8 cellular contexts compared by ENCODE assay signal in the genomic region with DNA sequence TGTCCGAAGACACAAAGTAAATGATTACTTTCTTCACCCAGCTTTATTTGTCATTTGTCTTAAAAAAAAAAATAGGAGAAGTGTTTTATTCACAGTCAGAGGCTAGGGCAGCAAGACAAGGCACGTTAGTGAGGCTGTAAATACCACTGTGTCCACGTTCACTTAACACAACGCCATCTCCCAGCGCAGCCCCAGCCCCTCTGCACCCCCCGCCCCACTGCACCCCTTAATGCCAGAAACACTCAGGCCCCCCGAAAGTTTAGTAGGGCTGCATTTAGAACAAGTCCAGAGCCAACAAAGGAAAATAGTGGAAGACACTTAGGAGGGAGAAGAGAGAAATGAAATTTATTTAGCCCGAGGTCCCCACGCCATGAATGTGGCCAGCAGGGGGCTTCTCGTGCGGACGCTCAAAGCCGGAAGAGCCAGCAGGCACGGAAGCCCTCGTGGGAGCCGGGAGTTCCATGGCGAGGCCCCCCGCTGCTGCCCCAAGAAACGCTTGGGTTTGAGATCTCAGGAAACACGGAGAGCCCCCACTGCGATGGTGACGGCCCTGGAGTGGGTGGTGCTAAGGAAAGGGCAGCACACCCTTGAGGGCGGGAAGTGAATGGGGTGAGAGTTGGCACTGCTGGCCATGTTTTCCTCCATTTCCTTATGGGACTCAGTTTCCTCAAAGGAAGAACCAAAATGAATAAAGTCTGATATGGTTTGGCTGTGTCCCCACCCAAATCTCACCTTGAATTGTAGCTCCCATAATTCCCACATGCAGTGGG. TPM values are rescaled to one million over a fixed set of nuclear protein-coding genes. Genes with fewer than 3 reads are reported as not detected.
DNase-seq lines count a peak whose midpoint lies in the region; ATAC-seq and TF ChIP-seq lines count a peak whose summit lies in the region.

No MANE protein-coding gene starts in this region.

- H3K4me1 ChIP-seq in CD4-positive, CD25-positive, alpha-beta regulatory T cell (ENCODE audit: control insufficient read depth, insufficient read depth, low read length, poor library complexity, severe bottlenecking) = no peaks in the 10 kb centered on the region
- H3K4me1 ChIP-seq in HEK293 (ENCODE audit: control insufficient read depth, insufficient read depth, low read length) = peaks cover 8% of the 10 kb centered on the region; the same call in 1 of the 2 replicates
- H3K4me1 ChIP-seq in parathyroid adenoma = peaks cover 3% of the 10 kb centered on the region

- peaks cover 3% of the 10 kb centered on the region for H3K79me2 ChIP-seq in parathyroid adenoma

- H3K27ac Mint-ChIP-seq in CD4-positive, CD25-positive, alpha-beta regulatory T cell = peak overlapping the region in 1 of 3 donors; percentile 2
- no peak overlapping the region for H3K27ac Mint-ChIP-seq in activated naive CD4-positive, alpha-beta T cell treated with anti-CD3 and anti-CD28 coated beads, Interleukin-2, amount 50 U/mL, for 24 hours

- H3K9me3 ChIP-seq in CD4-positive, CD25-positive, alpha-beta regulatory T cell (ENCODE audit: control insufficient read depth in 2 of 2, low read length in 2 of 2) = no peaks in the 10 kb centered on the region
- H3K9me3 ChIP-seq in HEK293 (ENCODE audit: control insufficient read depth, insufficient read depth, low read depth, low read length) (no peaks in the 10 kb centered on the region), parathyroid adenoma (ENCODE audit: control insufficient read depth, low read length) (no peaks in the 10 kb centered on the region)

- peaks cover 0 to 6% (median 0%) of the 10 kb centered on the region in 7 donors for H3K9me3 Mint-ChIP-seq in CD4-positive, CD25-positive, alpha-beta regulatory T cell
- H3K9me3 Mint-ChIP-seq in activated naive CD4-positive, alpha-beta T cell treated with anti-CD3 and anti-CD28 coated beads, Interleukin-2, amount 50 U/mL, for 24 hours = peaks cover 11% of the 10 kb centered on the region

- peak overlapping the region; percentile 85 for H2AFZ ChIP-seq in parathyroid adenoma

- ATAC-seq in CD4-positive, CD25-positive, alpha-beta regulatory T cell (ENCODE audit: low read depth in 2 of 2) = peak in 1 of 2 donors; percentile 56
- ATAC-seq in GM19023 (IDR thresholded peaks at IDR 0.05; ENCODE audit: unreplicated experiment) = no peak

- POLR2A ChIA-PET in HEK293 (lab: Yijun Ruan, JAX) = interaction anchor here (0.7 to 1.7 kb wide), 2 partner anchors 181 to 304 kb away, joined by 3 to 18 read pairs; a partner anchor contains a TSS

- H3K27me3 ChIP-seq in CD4-positive, CD25-positive, alpha-beta regulatory T cell (ENCODE audit: control insufficient read depth, insufficient read depth, low read length) = peaks cover 11% of the 10 kb centered on the region
- H3K27me3 ChIP-seq in parathyroid adenoma (ENCODE audit: control insufficient read depth, insufficient read depth, low read length) = no peaks in the 10 kb centered on the region

- no peaks in the 10 kb centered on the region for H3K36me3 ChIP-seq in CD4-positive, CD25-positive, alpha-beta regulatory T cell (ENCODE audit: control insufficient read depth, insufficient read depth, low read length)
- no peaks in the 10 kb centered on the region for H3K36me3 ChIP-seq in HEK293 (ENCODE audit: control insufficient read depth in 2 of 2, insufficient read depth in 1 of 2, low read length in 2 of 2)
- no peaks in the 10 kb centered on the region for H3K36me3 ChIP-seq in parathyroid adenoma (ENCODE audit: control insufficient read depth, insufficient read depth, low read length)

- CTCF ChIA-PET in HEK293 (lab: Yijun Ruan, JAX) = interaction anchor here (0.6 to 4.8 kb wide), 81 partner anchors 9 to 1898 kb away, joined by 3 to 168 read pairs (median 4); a partner anchor contains a TSS

- TF ChIP-seq CTCF in HEK293 (tag by site-specific recombination; IDR thresholded peaks at IDR 0.05) (peak; percentile 84), parathyroid adenoma (IDR thresholded peaks at IDR 0.05) (peak; percentile 90)

- peak in 2 of 3 donors; percentile 38 to 52 for DNase-seq in CD4-positive, CD25-positive, alpha-beta regulatory T cell
- DNase-seq in RKO (ENCODE audit: low spot score) (peak; percentile 57), glomerular visceral epithelial cell (ENCODE audit: extremely low spot score) (peak; percentile 66), ureter (ENCODE audit: low spot score) (peak; percentile 58)

- H3K27me3 Mint-ChIP-seq in CD4-positive, CD25-positive, alpha-beta regulatory T cell = peaks cover 34% of the 10 kb centered on the region
- peaks cover 20% of the 10 kb centered on the region for H3K27me3 Mint-ChIP-seq in activated naive CD4-positive, alpha-beta T cell treated with anti-CD3 and anti-CD28 coated beads, Interleukin-2, amount 50 U/mL, for 24 hours

- peak overlapping the region; percentile 70 for H3K4me2 ChIP-seq in parathyroid adenoma (ENCODE audit: low read length)

- peak overlapping the region; percentile 46 to 93 (median 70) for H3K4me3 Mint-ChIP-seq in CD4-positive, CD25-positive, alpha-beta regulatory T cell
- peak overlapping the region; percentile 62 for H3K4me3 Mint-ChIP-seq in activated naive CD4-positive, alpha-beta T cell treated with anti-CD3 and anti-CD28 coated beads, Interleukin-2, amount 50 U/mL, for 24 hours

- peak overlapping the region; percentile 83 for H3K4me3 ChIP-seq in CD4-positive, CD25-positive, alpha-beta regulatory T cell (ENCODE audit: low read depth, low read length)
- H3K4me3 ChIP-seq in HEK293 (ENCODE audit: low read depth, low read length) = peak overlapping the region; percentile 26
- peak overlapping the region; percentile 47 for H3K4me3 ChIP-seq in parathyroid adenoma (ENCODE audit: low read depth, low read length)

- H3K9ac ChIP-seq in parathyroid adenoma = no peak overlapping the region

- no peak overlapping the region for H3K27ac ChIP-seq in CD4-positive, CD25-positive, alpha-beta regulatory T cell (ENCODE audit: insufficient read depth, low read length, poor library complexity, severe bottlenecking)
- H3K27ac ChIP-seq in HEK293 (ENCODE audit: extremely low read depth, low read depth, low read length) (peak overlapping the region; percentile 78), parathyroid adenoma (peak overlapping the region; percentile 73)

- peaks cover 0 to 13% (median 5%) of the 10 kb centered on the region in 4 donors for H3K4me1 Mint-ChIP-seq in CD4-positive, CD25-positive, alpha-beta regulatory T cell
- peaks cover 16% of the 10 kb centered on the region for H3K4me1 Mint-ChIP-seq in activated naive CD4-positive, alpha-beta T cell treated with anti-CD3 and anti-CD28 coated beads, Interleukin-2, amount 50 U/mL, for 24 hours

- no peaks in the 10 kb centered on the region for H3K36me3 Mint-ChIP-seq in CD4-positive, CD25-positive, alpha-beta regulatory T cell
- H3K36me3 Mint-ChIP-seq in activated naive CD4-positive, alpha-beta T cell treated with anti-CD3 and anti-CD28 coated beads, Interleukin-2, amount 50 U/mL, for 24 hours = peaks cover 2% of the 10 kb centered on the region

TF ChIP-seq in HEK293, 187 proteins besides CTCF, POLR2A, EP300 and RAD21 (continues in another document):
- TF ChIP-seq ZIC2 (tag by site-specific recombination; IDR thresholded peaks at IDR 0.05) (peak; percentile 95), ZNF521 (tag by site-specific recombination; IDR thresholded peaks at IDR 0.05) (no peak), ZNF292 (tag by site-specific recombination; IDR thresholded peaks at IDR 0.05; ENCODE audit: borderline replicate concordance, low read depth) (no peak), ZNF16 (tag by site-specific recombination; IDR thresholded peaks at IDR 0.05; ENCODE audit: low read depth) (no peak), SP7 (tag by site-specific recombination; IDR thresholded peaks at IDR 0.05) (peak; percentile 11; the same call in 1 of the 2 replicates), ZNF341 (tag by site-specific recombination; IDR thresholded peaks at IDR 0.05; ENCODE audit: low read depth) (peak; percentile 91)
- TF ChIP-seq, protein P1, sequence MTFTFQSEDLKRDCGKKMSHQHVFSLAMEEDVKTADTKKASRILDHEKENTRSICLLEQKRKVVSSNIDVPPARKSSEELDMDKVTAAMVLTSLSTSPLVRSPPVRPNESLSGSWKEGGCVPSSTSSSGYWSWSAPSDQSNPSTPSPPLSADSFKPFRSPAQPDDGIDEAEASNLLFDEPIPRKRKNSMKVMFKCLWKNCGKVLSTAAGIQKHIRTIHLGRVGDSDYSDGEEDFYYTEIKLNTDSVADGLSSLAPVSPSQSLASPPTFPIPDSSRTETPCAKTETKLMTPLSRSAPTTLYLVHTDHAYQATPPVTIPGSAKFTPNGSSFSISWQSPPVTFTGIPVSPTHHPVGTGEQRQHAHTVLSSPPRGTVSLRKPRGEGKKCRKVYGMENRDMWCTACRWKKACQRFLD (tag by site-specific recombination; IDR thresholded peaks at IDR 0.05) = no peak
- TF ChIP-seq, protein P2, sequence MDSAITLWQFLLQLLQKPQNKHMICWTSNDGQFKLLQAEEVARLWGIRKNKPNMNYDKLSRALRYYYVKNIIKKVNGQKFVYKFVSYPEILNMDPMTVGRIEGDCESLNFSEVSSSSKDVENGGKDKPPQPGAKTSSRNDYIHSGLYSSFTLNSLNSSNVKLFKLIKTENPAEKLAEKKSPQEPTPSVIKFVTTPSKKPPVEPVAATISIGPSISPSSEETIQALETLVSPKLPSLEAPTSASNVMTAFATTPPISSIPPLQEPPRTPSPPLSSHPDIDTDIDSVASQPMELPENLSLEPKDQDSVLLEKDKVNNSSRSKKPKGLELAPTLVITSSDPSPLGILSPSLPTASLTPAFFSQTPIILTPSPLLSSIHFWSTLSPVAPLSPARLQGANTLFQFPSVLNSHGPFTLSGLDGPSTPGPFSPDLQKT (IDR thresholded peaks at IDR 0.05; ENCODE audit: borderline replicate concordance, low read depth, low read length) = no peak

RNA-seq across cellular contexts. Expression of a gene that starts 50.2 kb away (rescaled TPM):
- not detected for total RNA-seq in CD4-positive, CD25-positive, alpha-beta regulatory T cell
- polyA plus RNA-seq in CD4-positive, CD25-positive, alpha-beta regulatory T cell = not detected
- total RNA-seq in ureter = 1.1 TPM

Comparison
In these comparisons a context has a peak if more than half of its experiments do, and no peak if none do; other contexts are left out.
1. H3K4me3 ChIP-seq: peak in every context shown above with its lines; median percentile 83 in CD4-positive, CD25-positive, alpha-beta regulatory T cell; 47 in parathyroid adenoma; 26 in HEK293.